10 cellular contexts compared by ENCODE assay signal in the genomic region with DNA sequence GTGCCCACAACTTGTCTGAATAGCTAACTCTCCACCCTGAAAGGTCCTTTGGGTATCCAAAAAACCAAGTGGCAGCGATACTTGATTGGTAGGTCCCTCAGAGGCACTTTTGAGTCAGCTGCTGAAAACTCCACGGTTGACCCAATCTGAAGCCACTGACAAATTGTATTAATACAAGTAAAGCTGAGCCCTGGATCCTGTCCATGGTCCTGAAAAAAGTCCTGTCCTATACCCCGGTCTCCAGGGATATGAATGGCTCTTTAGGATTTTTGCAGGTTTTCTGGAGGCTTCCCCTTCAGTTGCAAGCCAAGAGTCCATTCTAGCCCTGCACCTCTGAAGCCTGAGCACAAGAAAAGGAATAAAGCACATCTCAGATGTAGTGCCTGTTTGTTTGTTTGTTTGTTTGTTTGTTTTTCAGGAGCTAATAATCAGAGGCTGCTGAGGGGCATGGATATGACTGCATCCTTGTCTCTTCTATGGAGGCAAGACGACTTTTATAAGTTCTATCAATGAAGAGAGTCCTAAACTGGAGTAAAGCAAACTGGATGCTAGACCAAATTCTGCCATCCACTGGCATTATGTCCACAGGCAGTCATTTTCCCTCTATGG. TPM values are rescaled to one million over a fixed set of nuclear protein-coding genes. Genes with fewer than 3 reads are reported as not detected.
A peak's percentile ranks its signal among the peaks of the same experiment; 100 is the strongest.
DNase-seq lines count a peak whose midpoint lies in the region; ATAC-seq and TF ChIP-seq lines count a peak whose summit lies in the region.
"Had no signal": no experiment of that assay in that cellular context is flagged by ENCODE, and none has a peak within 500 bp of the region (broad histone marks: within the 10 kb centered on the region; RNA-seq: fewer than 3 reads in every experiment).

No MANE protein-coding gene starts in this region.

- DNase-seq in left cardiac atrium, result peak; percentile 31
- no peak for DNase-seq in cardiac septum (ENCODE audit: low spot score)
- peak; percentile 37 to 56 for DNase-seq in PC-9
- peak; percentile 49 to 51 for DNase-seq in erythroblast (lab: John Stamatoyannopoulos, UW)
- DNase-seq in stimulated activated CD8-positive, alpha-beta memory T cell treated with anti-CD3 and anti-CD28 coated beads, Interleukin-4, amount 100 ng/mL, for 48 hours, result peak; percentile 45
- DNase-seq in activated CD4-positive, CD25-positive, alpha-beta regulatory T cell (lab: John Stamatoyannopoulos, UW), result no peak
- no peak for DNase-seq in NCI-H146 (lab: John Stamatoyannopoulos, UW)
- no peak for DNase-seq in C1 segment of cervical spinal cord (lab: John Stamatoyannopoulos, UW)

- CTCF ChIA-PET in PC-9 (lab: Charles Lee), result no interaction called here

- ATAC-seq in left cardiac atrium, result no peak
- ATAC-seq: heart left ventricle had no signal

- no peak overlapping the region for H3K27ac ChIP-seq in PC-9
- H3K27ac ChIP-seq: heart left ventricle, WERI-Rb-1 had no signal

- H3K36me3 ChIP-seq in PC-9 (ENCODE audit: low read depth), result no peaks in the 10 kb centered on the region
- H3K36me3 ChIP-seq: heart left ventricle, WERI-Rb-1 had no signal

- no peaks in the 10 kb centered on the region for H3K9me2 ChIP-seq in PC-9 (ENCODE audit: insufficient read depth)

- H3K4me2 ChIP-seq in PC-9, result no peak overlapping the region

- peaks cover 24% of the 10 kb centered on the region for H4K20me1 ChIP-seq in PC-9 (ENCODE audit: insufficient read depth)

- H3K79me2 ChIP-seq in PC-9 (ENCODE audit: low read depth), result no peaks in the 10 kb centered on the region

- H2AFZ ChIP-seq in PC-9, result no peak overlapping the region

- intact Hi-C loops in left cardiac atrium (cut with DNase I), result loop anchor here in 1 of 2 donors (10.0 kb wide), 1 partner anchor 87 kb away; a partner anchor contains a TSS
- intact Hi-C loops in cardiac septum (cut with DNase I), result no loop called here
- intact Hi-C loops in PC-9 (cut with micrococcal nuclease; ENCODE audit: unreplicated experiment), result no loop called here

- POLR2A ChIA-PET in PC-9 (lab: Charles Lee; ENCODE audit: unreplicated experiment), result no interaction called here

- no TSS peak for BruUV-seq in PC-9 (replicated peaks; lab: Mats Ljungman, UMichigan)

- no peaks in the 10 kb centered on the region for H3K4me1 ChIP-seq in PC-9 (replicated peaks; ENCODE audit: insufficient read depth)

- TF ChIP-seq CTCF in PC-9 (conservative IDR thresholded peaks at IDR 0.05), result no peak

- H3K27me3 ChIP-seq in PC-9 (ENCODE audit: insufficient read depth, low read depth), result peaks cover 20% of the 10 kb centered on the region

- no peaks in the 10 kb centered on the region; the same call in 1 of the 2 replicates for H3F3A ChIP-seq in PC-9 (ENCODE audit: insufficient read depth, low read depth)

- TF ChIP-seq POLR2A in erythroblast (IDR thresholded peaks at IDR 0.05; ENCODE audit: low read length), result no peak

- H3K4me3 ChIP-seq in PC-9, result no peak overlapping the region
- H3K4me3 ChIP-seq: heart left ventricle had no signal

- no peaks in the 10 kb centered on the region for H3K9me3 ChIP-seq in PC-9 (ENCODE audit: insufficient read depth, low read depth)
- H3K9me3 ChIP-seq: heart left ventricle had no signal

RNA-seq across cellular contexts. Expression of a gene that starts 1.7 kb away (rescaled TPM):
- total RNA-seq in left cardiac atrium (1 to 10 TPM; 2.6 to 3.2 TPM), cardiac septum (0.73 TPM), PC-9 (2021) (6.0 and 8.7 TPM in 2 replicates)

RNA-seq across cellular contexts. Expression of a gene that starts 18.6 kb away (rescaled TPM):
- total RNA-seq in left cardiac atrium (1 to 10 TPM; 1.1 to 1.4 TPM), cardiac septum (2.4 TPM), PC-9 (2021) (not detected in 2 replicates)

RNA-seq across cellular contexts. Expression of a gene that starts 55.3 kb away (rescaled TPM):
- total RNA-seq in left cardiac atrium (1 to 10 TPM; 9.1 to 9.8 TPM), cardiac septum (8.5 TPM), PC-9 (2021) (14.1 and 16.3 TPM in 2 replicates)

Comparison
In these comparisons a context has a peak if more than half of its experiments do, and no peak if none do; other contexts are left out.
1. DNase-seq: peak in left cardiac atrium (single experiment), PC-9 (2 of 2), erythroblast (2 of 2) and stimulated activated CD8-positive, alpha-beta memory T cell treated with anti-CD3 and anti-CD28 coated beads, Interleukin-4, amount 100 ng/mL, for 48 hours (single experiment); none in cardiac septum (single experiment), activated CD4-positive, CD25-positive, alpha-beta regulatory T cell (0 of 4), NCI-H146 (single experiment) and C1 segment of cervical spinal cord (0 of 14).